Comparison of ENCODE assay signal across 8 cellular contexts in genomic region chr12:95215925-95216324, GRCh38. TPM values are rescaled to one million over a fixed set of nuclear protein-coding genes. Genes with fewer than 3 reads are reported as not detected.
DNase-seq lines count a peak whose midpoint lies in the region; ATAC-seq and TF ChIP-seq lines count a peak whose summit lies in the region.

No MANE protein-coding gene starts in this region.

- 0% methylated on average over 1 of the region's 2 CpGs for WGBS in ectodermal cell, 2 experiments

- no peak for TF ChIP-seq EP300 in neural cell (conservative IDR thresholded peaks at IDR 0.05; ENCODE audit: poor library complexity, severe bottlenecking)

- H3K79me2 ChIP-seq in neural cell (replicated peaks; ENCODE audit: insufficient read depth, low read length) = peaks cover 77% of the 10 kb centered on the region

- no peak overlapping the region for H2AFZ ChIP-seq in neural cell (ENCODE audit: low read depth, low read length)

- ATAC-seq in GM21529 (IDR thresholded peaks at IDR 0.05; ENCODE audit: unreplicated experiment) (no peak), GM18520 (IDR thresholded peaks at IDR 0.05; ENCODE audit: unreplicated experiment) (no peak)

- H3K9ac ChIP-seq in NT2/D1 (ENCODE audit: insufficient read length, low read depth) (no peak overlapping the region), neural cell (ENCODE audit: low read length) (peak overlapping the region; percentile 78)

- peak overlapping the region; percentile 89 for H3K4me3 Mint-ChIP-seq in activated CD4-positive, alpha-beta T cell treated with anti-CD3 and anti-CD28 coated beads, Interleukin-2, amount 10 ng/mL, durations not matched to agents 24 days and 14 days

- peaks cover 15% of the 10 kb centered on the region for H3K27me3 Mint-ChIP-seq in activated CD4-positive, alpha-beta T cell treated with anti-CD3 and anti-CD28 coated beads, Interleukin-2, amount 10 ng/mL, durations not matched to agents 24 days and 14 days

- H3K27me3 ChIP-seq in NT2/D1 (ENCODE audit: insufficient read depth, insufficient read length) (no peaks in the 10 kb centered on the region), ectodermal cell (ENCODE audit: control insufficient read depth, insufficient read depth, low read length, poor library complexity, severe bottlenecking) (no peaks in the 10 kb centered on the region), neural cell (ENCODE audit: insufficient read depth, low read depth, low read length) (no peaks in the 10 kb centered on the region)

- H3K9me3 ChIP-seq in NT2/D1 (ENCODE audit: insufficient read depth, low read length) = no peaks in the 10 kb centered on the region
- H3K9me3 ChIP-seq in ectodermal cell (ENCODE audit: control insufficient read depth, low read length) = no peaks in the 10 kb centered on the region
- no peaks in the 10 kb centered on the region for H3K9me3 ChIP-seq in neural cell (ENCODE audit: low read length)

- H3K4me3 ChIP-seq in NT2/D1 (ENCODE audit: insufficient read length, low read depth) (peak overlapping the region; percentile 94), ectodermal cell (ENCODE audit: insufficient read depth, low read depth, low read length) (peak overlapping the region; percentile 63), neural cell (ENCODE audit: low read length) (peak overlapping the region; percentile 82)

- H3K4me2 ChIP-seq in neural cell (ENCODE audit: low read length) = peak overlapping the region; percentile 79

- peaks cover 6% of the 10 kb centered on the region for H3K36me3 ChIP-seq in NT2/D1 (ENCODE audit: insufficient read depth, insufficient read length, low read length)
- H3K36me3 ChIP-seq in ectodermal cell (ENCODE audit: control insufficient read depth, insufficient read depth, low read length) = no peaks in the 10 kb centered on the region
- H3K36me3 ChIP-seq in neural cell (ENCODE audit: insufficient read depth, low read length) = no peaks in the 10 kb centered on the region

- H3K27ac ChIP-seq in ectodermal cell (ENCODE audit: insufficient read depth, low read depth, low read length, poor library complexity, severe bottlenecking) = no peak overlapping the region
- H3K27ac ChIP-seq in neural cell (ENCODE audit: low read length) = no peak overlapping the region

- H3K9me3 Mint-ChIP-seq in activated CD4-positive, alpha-beta T cell treated with anti-CD3 and anti-CD28 coated beads, Interleukin-2, amount 10 ng/mL, durations not matched to agents 24 days and 14 days = no peaks in the 10 kb centered on the region

- H4K20me1 ChIP-seq in neural cell (ENCODE audit: insufficient read depth) = peaks cover 4% of the 10 kb centered on the region

- intact Hi-C loops in activated CD4-positive, alpha-beta T cell treated with anti-CD3 and anti-CD28 coated beads, Interleukin-2, amount 10 ng/mL, durations not matched to agents 24 days and 14 days (cut with micrococcal nuclease) = loop anchor here (1.0 to 5.0 kb wide), 7 partner anchors 99 to 981 kb away; partner anchors contain the start of genes LTA4H, NDUFA12, NR2C1 and SNRPF

- H3F3A ChIP-seq in neural cell (ENCODE audit: insufficient read depth, low read length, poor library complexity, severe bottlenecking) = peaks cover 4% of the 10 kb centered on the region

- no peaks in the 10 kb centered on the region for H3K9me2 ChIP-seq in neural cell (ENCODE audit: insufficient read depth, low read length)

- no peak for TF ChIP-seq CTCF in neural cell (IDR thresholded peaks at IDR 0.05; ENCODE audit: poor library complexity, severe bottlenecking)

- no peak for DNase-seq in activated CD4-positive, alpha-beta T cell treated with anti-CD3 and anti-CD28 coated beads, Interleukin-2, amount 10 ng/mL, durations not matched to agents 24 days and 14 days
- no peak for DNase-seq in activated CD4-positive, alpha-beta T cell treated with anti-CD3 and anti-CD28 coated beads for 4 hours
- DNase-seq in NT2/D1 (ENCODE audit: low read depth, low spot score) (no peak), NCI-H146 treated with DMSO at 0.1 percent for 48 hours (lab: John Stamatoyannopoulos, UW; ENCODE audit: unreplicated experiment) (no peak)

- no peaks in the 10 kb centered on the region for H3K4me1 ChIP-seq in NT2/D1 (ENCODE audit: insufficient read depth, insufficient read length)
- no peaks in the 10 kb centered on the region for H3K4me1 ChIP-seq in ectodermal cell (ENCODE audit: control insufficient read depth, insufficient read depth, low read length)

- H3K36me3 Mint-ChIP-seq in activated CD4-positive, alpha-beta T cell treated with anti-CD3 and anti-CD28 coated beads, Interleukin-2, amount 10 ng/mL, durations not matched to agents 24 days and 14 days (ENCODE audit: low read depth) = peaks cover 10% of the 10 kb centered on the region

- peaks cover 22% of the 10 kb centered on the region for H3K4me1 Mint-ChIP-seq in activated CD4-positive, alpha-beta T cell treated with anti-CD3 and anti-CD28 coated beads, Interleukin-2, amount 10 ng/mL, durations not matched to agents 24 days and 14 days

- no peak overlapping the region for H3K27ac Mint-ChIP-seq in activated CD4-positive, alpha-beta T cell treated with anti-CD3 and anti-CD28 coated beads, Interleukin-2, amount 10 ng/mL, durations not matched to agents 24 days and 14 days

- TF ChIP-seq RAD21 in neural cell (conservative IDR thresholded peaks at IDR 0.05) = no peak

TF ChIP-seq in neural cell, 6 proteins besides CTCF, POLR2A, EP300 and RAD21:
- TF ChIP-seq SMC3 (conservative IDR thresholded peaks at IDR 0.05; ENCODE audit: poor library complexity) (no peak), MXI1 (conservative IDR thresholded peaks at IDR 0.05; ENCODE audit: poor library complexity, severe bottlenecking) (no peak), REST (IDR thresholded peaks at IDR 0.05; ENCODE audit: borderline replicate concordance) (no peak), EZH2 (IDR thresholded peaks at IDR 0.05; ENCODE audit: borderline replicate concordance, insufficient read depth, low read length, poor library complexity, severe bottlenecking) (no peak), TAF1 (IDR thresholded peaks at IDR 0.05; ENCODE audit: low read depth) (no peak), POLR2AphosphoS5 (IDR thresholded peaks at IDR 0.05) (no peak)

RNA-seq across cellular contexts. Expression of gene FGD6, which starts 1.3 kb away (rescaled TPM):
- 0.45 and 0.70 TPM in 2 replicates for total RNA-seq in activated CD4-positive, alpha-beta T cell treated with anti-CD3 and anti-CD28 coated beads, Interleukin-2, amount 10 ng/mL, durations not matched to agents 24 days and 14 days
- 16.3 TPM for polyA plus RNA-seq in ectodermal cell (2013, experiment 1 of 4)
- 17.8 TPM for polyA plus RNA-seq in ectodermal cell (2013, experiment 2 of 4)
- polyA plus RNA-seq in ectodermal cell (2013, experiment 3 of 4) = 11.8 TPM
- 14.2 TPM for polyA plus RNA-seq in ectodermal cell (2013, experiment 4 of 4)
- 4.6 and 7.1 TPM in 2 replicates for polyA plus RNA-seq in neural cell
- polyA minus RNA-seq in neural cell = 40.7 and 51.4 TPM in 2 replicates

RNA-seq across cellular contexts. Expression of gene VEZT, which starts 1.7 kb away (rescaled TPM):
- total RNA-seq in activated CD4-positive, alpha-beta T cell treated with anti-CD3 and anti-CD28 coated beads, Interleukin-2, amount 10 ng/mL, durations not matched to agents 24 days and 14 days = 57.7 and 58.8 TPM in 2 replicates
- polyA plus RNA-seq in ectodermal cell (2013, experiment 1 of 4) = 87.8 TPM
- polyA plus RNA-seq in ectodermal cell (2013, experiment 2 of 4) = 94.2 TPM
- polyA plus RNA-seq in ectodermal cell (2013, experiment 3 of 4) = 74.1 TPM
- 79.4 TPM for polyA plus RNA-seq in ectodermal cell (2013, experiment 4 of 4)
- polyA plus RNA-seq in neural cell = 192 and 219 TPM in 2 replicates
- 393 and 429 TPM in 2 replicates for polyA minus RNA-seq in neural cell
